In the genomic region with DNA sequence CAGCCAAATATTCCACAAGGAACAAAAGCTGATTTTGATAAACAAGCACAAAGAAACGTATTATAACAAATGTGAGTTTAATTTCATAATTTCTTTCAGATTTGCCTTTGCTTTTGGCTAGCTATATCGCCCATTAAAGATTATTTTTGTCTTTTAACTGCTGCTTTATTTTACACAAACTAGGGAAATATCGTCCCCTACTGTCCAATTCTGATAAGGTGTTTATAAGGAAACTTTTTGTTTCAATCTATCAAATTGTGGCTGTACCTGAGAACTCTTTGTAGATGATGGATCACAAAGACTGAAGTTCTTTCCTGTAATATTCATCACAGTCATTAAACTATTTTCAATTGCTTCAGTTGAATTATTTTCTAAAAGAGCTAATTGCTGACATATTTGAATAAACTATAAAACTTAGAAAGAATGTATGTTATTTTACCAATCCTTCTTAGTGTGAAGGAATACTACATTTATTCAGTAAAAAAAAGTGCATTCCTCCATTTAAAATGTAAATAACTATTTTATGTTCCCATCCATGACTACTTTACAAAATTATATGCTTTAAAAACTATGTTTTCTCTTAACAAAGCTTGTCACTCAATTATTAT, we compare ENCODE assay signal across 8 cellular contexts.
DNase-seq lines count a peak whose midpoint lies in the region; ATAC-seq, FAIRE-seq and TF ChIP-seq lines count a peak whose summit lies in the region.

No MANE protein-coding gene starts in this region.

- TF ChIP-seq CTCF in Calu3 (IDR thresholded peaks at IDR 0.05; ENCODE audit: unreplicated experiment) = peak; percentile 59
- peak; percentile 90 for TF ChIP-seq CTCF in LNCAP (IDR thresholded peaks at IDR 0.05)
- peak; percentile 80 for TF ChIP-seq CTCF in SK-N-SH (IDR thresholded peaks at IDR 0.05)
- peak; percentile 43 for TF ChIP-seq CTCF in kidney (IDR thresholded peaks at IDR 0.05; ENCODE audit: borderline replicate concordance, extremely low read depth, insufficient read depth)

- TF ChIP-seq RAD21 in SK-N-SH (IDR thresholded peaks at IDR 0.05; ENCODE audit: low read length) = peak; percentile 89

- DNase-seq in Calu3 = no peak
- peak; percentile 25 for DNase-seq in SK-N-SH
- no peak for DNase-seq in kidney
- DNase-seq in stimulated activated CD4-positive, alpha-beta T cell treated with anti-CD3 and anti-CD28 coated beads, Interleukin-1b, Interleukin-23, amount 100 ng/mL, for 48 hours = no peak
- DNase-seq in cortex of kidney (lab: John Stamatoyannopoulos, UW) = no peak

- no peaks in the 10 kb centered on the region for H3K9me2 ChIP-seq in SK-N-SH

- H3K36me3 Mint-ChIP-seq in Calu3 (ENCODE audit: insufficient read depth, unreplicated experiment) = no peaks in the 10 kb centered on the region

- H3K27me3 Mint-ChIP-seq in Calu3 (ENCODE audit: unreplicated experiment) = no peaks in the 10 kb centered on the region

- H3K27me3 ChIP-seq in SK-N-SH (ENCODE audit: insufficient read depth) = no peaks in the 10 kb centered on the region

- no peak overlapping the region for H3K4me3 ChIP-seq in SK-N-SH (ENCODE audit: low read depth in 2 of 2, low read length in 1 of 2)
- no peak overlapping the region for H3K4me3 ChIP-seq in kidney (ENCODE audit: low read length in 2 of 2)

- H3K36me3 ChIP-seq in SK-N-SH (replicated peaks in 1 of 2; ENCODE audit: control insufficient read depth in 1 of 2, insufficient read depth in 2 of 2, low read length in 1 of 2) (no peaks in the 10 kb centered on the region), kidney (ENCODE audit: control insufficient read depth in 1 of 2, insufficient read depth in 2 of 2, low read length in 2 of 2) (no peaks in the 10 kb centered on the region)

- no peaks in the 10 kb centered on the region for H3K9me3 ChIP-seq in SK-N-SH
- no peaks in the 10 kb centered on the region for H3K9me3 ChIP-seq in kidney (ENCODE audit: control insufficient read depth in 1 of 2, low read length in 2 of 2)

- H3K4me2 ChIP-seq in SK-N-SH = no peak overlapping the region

- BruUV-seq in Calu3 (replicated peaks; lab: Mats Ljungman, UMichigan) = no TSS peak

- H3F3A ChIP-seq in SK-N-SH (replicated peaks; ENCODE audit: insufficient read depth) = no peaks in the 10 kb centered on the region

- ATAC-seq in HG02938 (IDR thresholded peaks at IDR 0.05; ENCODE audit: unreplicated experiment) = no peak
- no peak for ATAC-seq in HG02870 (IDR thresholded peaks at IDR 0.05; ENCODE audit: unreplicated experiment)

- H3K79me2 ChIP-seq in SK-N-SH (ENCODE audit: insufficient read depth) = no peaks in the 10 kb centered on the region

- H3K27ac Mint-ChIP-seq in Calu3 (ENCODE audit: unreplicated experiment) = no peak overlapping the region

- no peak for FAIRE-seq in kidney (lab: Jason Lieb, UNC)

- H3K27ac ChIP-seq in SK-N-SH (ENCODE audit: low read depth in 2 of 2, low read length in 1 of 2) (peak overlapping the region in 1 of 2 experiments; percentile 87; a peak in 2 of 4 replicates), kidney (ENCODE audit: low read depth in 2 of 2, low read length in 2 of 2) (no peak overlapping the region)

- no peaks in the 10 kb centered on the region for H4K20me1 ChIP-seq in SK-N-SH (ENCODE audit: insufficient read depth)

- H3K9ac ChIP-seq in SK-N-SH (no peak overlapping the region), kidney (ENCODE audit: low read length in 2 of 2) (no peak overlapping the region)

- H3K9me3 Mint-ChIP-seq in Calu3 (ENCODE audit: low read depth, unreplicated experiment) = no peaks in the 10 kb centered on the region

- POLR2A ChIA-PET in SK-N-SH (lab: Yijun Ruan, JAX) = interaction anchor here (0.9 to 1.3 kb wide), 2 partner anchors 1388 to 1393 kb away, joined by 3 to 7 read pairs; no protein-coding TSS in a partner anchor

- no peaks in the 10 kb centered on the region for H3K4me1 Mint-ChIP-seq in Calu3 (ENCODE audit: low read depth, unreplicated experiment)

- intact Hi-C loops in Calu3 (cut with micrococcal nuclease; ENCODE audit: unreplicated experiment) (loop anchor here (1.0 to 5.0 kb wide), 3 partner anchors 349 to 1397 kb away; no protein-coding TSS in a partner anchor), kidney (cut with DNase I) (no loop called here)

- H3K4me1 ChIP-seq in SK-N-SH (ENCODE audit: control insufficient read depth in 1 of 2, insufficient read depth in 2 of 2, low read depth in 1 of 2, low read length in 1 of 2) (peaks cover 0 to 7% of the 10 kb centered on the region in 2 experiments; a peak in 3 of 4 replicates), kidney (ENCODE audit: control insufficient read depth in 1 of 2, insufficient read depth in 1 of 2, low read depth in 1 of 2, low read length in 2 of 2) (no peaks in the 10 kb centered on the region)

- TF ChIP-seq EP300 in SK-N-SH (IDR thresholded peaks at IDR 0.05; ENCODE audit: borderline replicate concordance in 1 of 2, low read depth in 1 of 2, low read length in 1 of 2) = no peak; a peak in 1 of 4 replicates

- no peak overlapping the region for H3K4me3 Mint-ChIP-seq in Calu3 (ENCODE audit: low read depth, unreplicated experiment)

- CTCF ChIA-PET in Calu3 (lab: Charles Lee) = interaction anchor here (1.2 kb wide), 1 partner anchor 1393 kb away, joined by 3 read pairs; no protein-coding TSS in a partner anchor
- CTCF ChIA-PET in SK-N-SH (lab: Yijun Ruan, JAX) = interaction anchor here (0.6 to 4.7 kb wide), 36 partner anchors 9 to 1401 kb away, joined by 3 to 30 read pairs (median 4); no protein-coding TSS in a partner anchor

- under 1% methylated on average over 3 of the region's 3 CpGs for WGBS in SK-N-SH (ENCODE audit: low lambda C conversion rate)

- H2AFZ ChIP-seq in SK-N-SH (ENCODE audit: low read depth) = no peak overlapping the region; the same call in 1 of the 2 replicates

TF ChIP-seq in SK-N-SH, 30 proteins besides CTCF, POLR2A, EP300 and RAD21:
- TF ChIP-seq TAF1 (IDR thresholded peaks at IDR 0.05; ENCODE audit: borderline replicate concordance, low read depth, low read length) (no peak), SMC3 (IDR thresholded peaks at IDR 0.05; ENCODE audit: low read depth, low read length) (peak; percentile 58), POLR2AphosphoS5 (IDR thresholded peaks at IDR 0.05; ENCODE audit: low read depth, low read length) (no peak)
